In genomic region chr2:227785293-227785692, GRCh38 we compare ENCODE assay signal across 24 cellular contexts. TPM values are rescaled to one million over a fixed set of nuclear protein-coding genes. Genes with fewer than 3 reads are reported as not detected.
"Had no signal": no experiment of that assay in that cellular context is flagged by ENCODE, and none has a peak within 500 bp of the region (broad histone marks: within the 10 kb centered on the region; RNA-seq: fewer than 3 reads in every experiment).

No MANE protein-coding gene starts in this region.

- ATAC-seq: activated naive CD4-positive, alpha-beta T cell treated with anti-CD3 and anti-CD28 coated beads, Interleukin-2, amount 50 U/mL, for 72 hours; activated T-cell treated with anti-CD3 and anti-CD28 coated beads, Interleukin-2, amount 50 U/mL, for 72 hours; effector memory CD8-positive, alpha-beta T cell; naive thymus-derived CD4-positive, alpha-beta T cell; stimulated activated effector memory CD8-positive, alpha-beta T cell treated with anti-CD3 and anti-CD28 coated beads, Interleukin-12 subunit alpha, Interleukin-12 subunit beta, amount 100 ng/mL, for 72 hours had no signal

- H3K27me3 ChIP-seq: adrenal gland, hepatocyte, stomach had no signal

- H3K9me3 ChIP-seq: adrenal gland, stomach had no signal

- H3K4me1 ChIP-seq: adrenal gland had no signal

- H3K4me3 ChIP-seq: adrenal gland, hepatocyte, stomach had no signal

- H3K27ac Mint-ChIP-seq: activated naive CD4-positive, alpha-beta T cell treated with anti-CD3 and anti-CD28 coated beads, Interleukin-2, amount 50 U/mL, for 72 hours; activated T-cell treated with anti-CD3 and anti-CD28 coated beads, Interleukin-2, amount 50 U/mL, for 72 hours; effector memory CD8-positive, alpha-beta T cell; stimulated activated effector memory CD8-positive, alpha-beta T cell treated with anti-CD3 and anti-CD28 coated beads, Interleukin-12 subunit alpha, Interleukin-12 subunit beta, amount 100 ng/mL, for 72 hours; type B pancreatic cell had no signal

- H3K4me3 Mint-ChIP-seq: activated T-cell treated with anti-CD3 and anti-CD28 coated beads, Interleukin-2, amount 50 U/mL, for 72 hours; effector memory CD8-positive, alpha-beta T cell; naive thymus-derived CD4-positive, alpha-beta T cell; stimulated activated effector memory CD8-positive, alpha-beta T cell treated with anti-CD3 and anti-CD28 coated beads, Interleukin-12 subunit alpha, Interleukin-12 subunit beta, amount 100 ng/mL, for 72 hours; type B pancreatic cell had no signal

- DNase-seq: activated CD4-positive, alpha-beta T cell treated with anti-CD3 and anti-CD28 coated beads, Interleukin-2, amount 50 U/mL, for 4 hours; activated gamma-delta T cell; activated T-cell treated with anti-CD3 and anti-CD28 coated beads, Interleukin-2, amount 50 U/mL, for 72 hours; adrenal gland; caudate nucleus; effector memory CD8-positive, alpha-beta T cell; foreskin fibroblast; left cardiac atrium; mesendoderm; naive thymus-derived CD4-positive, alpha-beta T cell; posterior cingulate gyrus; stimulated activated CD4-positive, alpha-beta T cell treated with anti-CD3 and anti-CD28 coated beads, Interleukin-4, amount 100 ng/mL, for 1 hour; stomach; T-helper 2 cell had no signal

- H3K36me3 Mint-ChIP-seq: activated naive CD4-positive, alpha-beta T cell treated with anti-CD3 and anti-CD28 coated beads, Interleukin-2, amount 50 U/mL, for 72 hours; naive thymus-derived CD4-positive, alpha-beta T cell; stimulated activated effector memory CD8-positive, alpha-beta T cell treated with anti-CD3 and anti-CD28 coated beads, Interleukin-12 subunit alpha, Interleukin-12 subunit beta, amount 100 ng/mL, for 72 hours; type B pancreatic cell had no signal

- H3K9me3 Mint-ChIP-seq: activated naive CD4-positive, alpha-beta T cell treated with anti-CD3 and anti-CD28 coated beads, Interleukin-2, amount 50 U/mL, for 72 hours; effector memory CD8-positive, alpha-beta T cell; type B pancreatic cell had no signal

- H3K27ac ChIP-seq: adrenal gland, hepatocyte had no signal

- H3K27me3 Mint-ChIP-seq: type B pancreatic cell had no signal

- H3K36me3 ChIP-seq: adrenal gland, stomach had no signal

RNA-seq across cellular contexts. Expression of gene CCL20, which starts 28.3 kb away (rescaled TPM):
- total RNA-seq: astrocyte, left cardiac atrium, temporal lobe had no signal

RNA-seq across cellular contexts. Expression of gene SCYGR8, which starts 39.6 kb away (rescaled TPM):
- total RNA-seq: activated CD8-positive, alpha-beta memory T cell treated with anti-CD3 and anti-CD28 coated beads for 36 hours; activated naive CD4-positive, alpha-beta T cell treated with anti-CD3 and anti-CD28 coated beads, Interleukin-2, amount 50 U/mL, for 72 hours; activated T-cell treated with anti-CD3 and anti-CD28 coated beads, Interleukin-2, amount 50 U/mL, for 72 hours; adrenal gland; astrocyte; dermis microvascular lymphatic vessel endothelial cell; glomerular endothelial cell; hepatocyte; left cardiac atrium; mucosa of gallbladder; naive thymus-derived CD4-positive, alpha-beta T cell; stomach; temporal lobe had no signal

RNA-seq across cellular contexts. Expression of gene SCYGR7, which starts 57.2 kb away (rescaled TPM):
- total RNA-seq: activated CD8-positive, alpha-beta memory T cell treated with anti-CD3 and anti-CD28 coated beads for 36 hours; activated naive CD4-positive, alpha-beta T cell treated with anti-CD3 and anti-CD28 coated beads, Interleukin-2, amount 50 U/mL, for 72 hours; activated T-cell treated with anti-CD3 and anti-CD28 coated beads, Interleukin-2, amount 50 U/mL, for 72 hours; adrenal gland; astrocyte; dermis microvascular lymphatic vessel endothelial cell; glomerular endothelial cell; hepatocyte; left cardiac atrium; mucosa of gallbladder; naive thymus-derived CD4-positive, alpha-beta T cell; stomach; temporal lobe had no signal
